Comparison of ENCODE assay signal across 8 cellular contexts in genomic region chr3:187738400-187739124, GRCh38. TPM values are rescaled to one million over a fixed set of nuclear protein-coding genes. Genes with fewer than 3 reads are reported as not detected.
DNase-seq lines count a peak whose midpoint lies in the region; ATAC-seq, FAIRE-seq and TF ChIP-seq lines count a peak whose summit lies in the region.

No MANE protein-coding gene starts in this region.

- POLR2A ChIA-PET in A549 (lab: Yijun Ruan, JAX) = interaction anchor here (0.7 to 3.2 kb wide), 6 partner anchors 415 to 1616 kb away, joined by 3 to 9 read pairs (median 5); no protein-coding TSS in a partner anchor

- ATAC-seq in A549 (peak; percentile 65 to 68), HG03139 (IDR thresholded peaks at IDR 0.05; ENCODE audit: unreplicated experiment) (peak; percentile 43)

- H3K4me3 ChIP-seq in A549 (peak overlapping the region; percentile 60), coronary artery (peak overlapping the region; percentile 84)

- peak; percentile 71 for TF ChIP-seq CTCF in A549 (IDR thresholded peaks at IDR 0.05)
- TF ChIP-seq CTCF in coronary artery (IDR thresholded peaks at IDR 0.05) = peak; percentile 64

- peaks cover 38% of the 10 kb centered on the region for H3K4me1 ChIP-seq in A549

- WGBS in A549 (ENCODE audit: missing lambda C conversion rate) = 3% methylated on average over 21 of the region's 41 CpGs

- FAIRE-seq in A549 (lab: Jason Lieb, UNC) (no peak), GM18507 (lab: Jason Lieb, UNC) (peak; percentile 58)

- TF ChIP-seq POLR2A in A549 (IDR thresholded peaks at IDR 0.05; ENCODE audit: low read length) = peak; percentile 24; the same call in 1 of the 2 replicates

- CTCF ChIA-PET in A549 (lab: Yijun Ruan, JAX) = interaction anchor here (0.6 to 8.6 kb wide), 39 partner anchors 8 to 1522 kb away, joined by 3 to 221 read pairs (median 4); no protein-coding TSS in a partner anchor

- no peak for TF ChIP-seq EP300 in A549 (IDR thresholded peaks at IDR 0.05)

- peak; percentile 86 to 87 for TF ChIP-seq RAD21 in A549 (conservative IDR thresholded peaks at IDR 0.05 in 1 of 2, IDR thresholded peaks at IDR 0.05 in 1 of 2)

- H3K9me3 ChIP-seq in A549 = no peaks in the 10 kb centered on the region

- peak overlapping the region; percentile 96 for H3K4me2 ChIP-seq in A549

- peak; percentile 85 to 87 for DNase-seq in A549 (ENCODE audit: low read depth in 1 of 2, low spot score in 1 of 2)
- peak; percentile 58 for DNase-seq in GM18507 (ENCODE audit: extremely low spot score, insufficient read length, low read depth)
- DNase-seq in NCI-H2227 (lab: John Stamatoyannopoulos, UW; ENCODE audit: unreplicated experiment) = peak; percentile 72
- DNase-seq in activated CD4-positive, CD25-positive, alpha-beta regulatory T cell treated with anti-CD3 and anti-CD28 coated beads, Interleukin-2, amount 50 U/mL, for 72 hours = peak; percentile 59
- DNase-seq in coronary artery (ENCODE audit: low spot score) = peak; percentile 96
- DNase-seq in kidney glomerular epithelial cell (lab: John Stamatoyannopoulos, UW) = peak; percentile 92
- DNase-seq in stimulated activated CD4-positive, alpha-beta T cell treated with anti-CD3 and anti-CD28 coated beads, Interleukin-12 subunit alpha, Interleukin-12 subunit beta, amount 100 ng/mL, for 4 hours = peak; percentile 54

- H3K27ac ChIP-seq in A549 = peak overlapping the region; percentile 68 to 84
- peak overlapping the region; percentile 96 to 99 for H3K27ac ChIP-seq in coronary artery

TF ChIP-seq in A549, 52 proteins besides CTCF, POLR2A, EP300 and RAD21:
- TF ChIP-seq TFCP2L1 (CRISPR knock-in tag; IDR thresholded peaks at IDR 0.05) = no peak
- TF ChIP-seq, protein P1, sequence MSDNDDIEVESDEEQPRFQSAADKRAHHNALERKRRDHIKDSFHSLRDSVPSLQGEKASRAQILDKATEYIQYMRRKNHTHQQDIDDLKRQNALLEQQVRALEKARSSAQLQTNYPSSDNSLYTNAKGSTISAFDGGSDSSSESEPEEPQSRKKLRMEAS (IDR thresholded peaks at IDR 0.05) = 0 out of 2 replicates have a peak, but pooled peaks have one; percentile 12
- peak; percentile 68 for TF ChIP-seq SMC3 (IDR thresholded peaks at IDR 0.05)

RNA-seq across cellular contexts. Expression of gene BCL6, which starts 6.7 kb away (rescaled TPM):
- polyA plus RNA-seq in A549 (2011; rRNA removed) (7.0 and 20.8 TPM in 2 replicates), A549 (2017; fragmentation: RNase III; extraction: RNeasy Plus Mini Kit Qiagen cat#74134 plus additional on column Dnase treatment) (6.1 to 12.1 TPM (median 10.4 TPM) in 3 replicates)
- 2.0 and 3.3 TPM in 2 replicates for polyA plus RNA-seq in A549 (2012; cell fraction: cytosol; rRNA removed)
- 7.1 and 9.2 TPM in 2 replicates for polyA plus RNA-seq in A549 (2012; cell fraction: nucleus; rRNA removed)
- 23.8 and 38.2 TPM in 2 replicates for polyA minus RNA-seq in A549 (2011; rRNA and poly(A)+ RNA removed)

RNA-seq across cellular contexts. Expression of gene RTP2, which starts 36.2 kb away (rescaled TPM):
- polyA plus RNA-seq in A549 (2011; rRNA removed) = not detected in 2 replicates
- not detected in 2 replicates for polyA plus RNA-seq in A549 (2012; cell fraction: cytosol; rRNA removed)
- polyA plus RNA-seq in A549 (2012; cell fraction: nucleus; rRNA removed) = not detected in 2 replicates
- polyA plus RNA-seq in A549 (2017; fragmentation: RNase III; extraction: RNeasy Plus Mini Kit Qiagen cat#74134 plus additional on column Dnase treatment) = not detected in 3 replicates
- not detected in 2 replicates for polyA minus RNA-seq in A549 (2011; rRNA and poly(A)+ RNA removed)

Comparison
In these comparisons a context has a peak if more than half of its experiments do, and no peak if none do; other contexts are left out.
1. Peak in every context shown above with its lines: DNase-seq, ATAC-seq, H3K4me3 ChIP-seq and H3K27ac ChIP-seq.